ENCODE assay signal across 1 cellular context in genomic region chr20:53077373-53078205, GRCh38.
TF ChIP-seq lines count a peak whose summit lies in the region.

No MANE protein-coding gene starts in this region.

TF ChIP-seq in HepG2, 621 proteins besides CTCF, POLR2A, EP300 and RAD21 (continued from another document and continues in another):
- TF ChIP-seq PAXIP1 (CRISPR knock-in tag; conservative IDR thresholded peaks at IDR 0.05), result peak; percentile 84
- TF ChIP-seq NR2C2 (CRISPR knock-in tag; IDR thresholded peaks at IDR 0.05; ENCODE audit: borderline replicate concordance), result peak; percentile 67
- peak; percentile 91 for TF ChIP-seq MED1 (CRISPR knock-in tag; IDR thresholded peaks at IDR 0.05)
- TF ChIP-seq CEBPB (IDR thresholded peaks at IDR 0.05; ENCODE audit: borderline replicate concordance, low read depth, low read length), result peak; percentile 90
- TF ChIP-seq ZNF691 (CRISPR knock-in tag; IDR thresholded peaks at IDR 0.05; ENCODE audit: borderline replicate concordance, low read depth), result 0 out of 2 replicates have a peak, but pooled peaks have one; percentile 62
- peak; percentile 58; the same call in 1 of the 2 replicates for TF ChIP-seq ZNF609 (CRISPR knock-in tag; IDR thresholded peaks at IDR 0.05; ENCODE audit: borderline replicate concordance)
- TF ChIP-seq ATF3 (CRISPR knock-in tag; IDR thresholded peaks at IDR 0.05), result peak; percentile 94
- TF ChIP-seq MLXIP (CRISPR knock-in tag; IDR thresholded peaks at IDR 0.05; ENCODE audit: borderline replicate concordance), result no peak
- TF ChIP-seq JUNB (CRISPR knock-in tag; IDR thresholded peaks at IDR 0.05; ENCODE audit: borderline replicate concordance), result peak; percentile 96
- peak; percentile 80 for TF ChIP-seq HDAC1 (CRISPR knock-in tag; IDR thresholded peaks at IDR 0.05)
- no peak for TF ChIP-seq MYC (CRISPR knock-in tag; IDR thresholded peaks at IDR 0.05; ENCODE audit: borderline replicate concordance)
- peak; percentile 94 for TF ChIP-seq ELF3 (CRISPR knock-in tag; IDR thresholded peaks at IDR 0.05)
- TF ChIP-seq EED (CRISPR knock-in tag; IDR thresholded peaks at IDR 0.05), result no peak
- TF ChIP-seq SP5 (CRISPR knock-in tag; IDR thresholded peaks at IDR 0.05; ENCODE audit: borderline replicate concordance, low read depth), result peak; percentile 48; the same call in 1 of the 2 replicates
- no peak; the same call in 1 of the 2 replicates for TF ChIP-seq ZNF646 (CRISPR knock-in tag; IDR thresholded peaks at IDR 0.05)
- peak; percentile 41; the same call in 1 of the 2 replicates for TF ChIP-seq KDM6A (CRISPR knock-in tag; IDR thresholded peaks at IDR 0.05; ENCODE audit: low read depth)
- TF ChIP-seq TEAD3 (CRISPR knock-in tag; optimal IDR thresholded peaks at IDR 0.05; ENCODE audit: borderline replicate concordance), result peak; percentile 71
- no peak for TF ChIP-seq ZNF407 (CRISPR knock-in tag; IDR thresholded peaks at IDR 0.05; ENCODE audit: not compliant biosample characterization)
